ENCODE assay signal across 1 cellular context in the genomic region with DNA sequence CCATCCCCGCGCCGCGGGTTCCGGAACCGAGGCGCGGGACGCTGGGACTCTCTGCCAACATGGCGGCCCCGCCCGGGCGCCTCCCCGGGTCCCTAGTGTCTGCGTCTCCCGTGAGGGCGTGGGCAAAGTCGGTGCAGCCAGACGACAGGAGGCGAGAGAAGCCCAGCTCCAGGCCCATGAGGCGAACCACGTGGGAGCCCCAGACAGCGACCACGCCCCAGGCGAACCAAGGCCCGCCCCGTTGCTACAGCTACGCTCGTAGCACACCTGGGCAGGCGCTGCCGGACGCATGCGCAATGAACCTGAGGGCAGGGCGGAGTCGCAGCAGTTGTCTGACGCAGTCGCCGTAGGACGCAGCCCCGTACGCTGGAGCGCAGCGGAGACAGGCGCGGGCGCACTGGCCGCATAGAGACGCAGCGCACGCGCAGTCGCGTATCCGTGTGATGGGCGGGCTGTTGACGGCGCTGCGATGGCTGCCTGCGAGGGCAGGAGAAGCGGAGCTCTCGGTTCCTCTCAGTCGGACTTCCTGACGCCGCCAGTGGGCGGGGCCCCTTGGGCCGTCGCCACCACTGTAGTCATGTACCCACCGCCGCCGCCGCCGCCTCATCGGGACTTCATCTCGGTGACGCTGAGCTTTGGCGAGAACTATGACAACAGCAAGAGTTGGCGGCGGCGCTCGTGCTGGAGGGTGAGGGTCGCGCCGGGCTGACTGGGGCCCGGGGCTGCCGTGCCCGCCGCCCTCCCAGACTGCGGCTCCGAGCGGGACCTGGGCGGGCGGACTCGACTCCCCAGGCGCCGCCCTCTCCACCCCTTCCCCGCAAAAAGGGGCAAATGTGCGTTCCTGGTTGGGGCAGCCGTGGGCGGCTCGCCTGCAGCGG.
TF ChIP-seq lines count a peak whose summit lies in the region.

A gene (plus strand): TSS at position 455 of the 878 bp plus-strand sequence. CDS start 15 bp downstream, at position 470.

TF ChIP-seq in WTC11, 78 proteins besides CTCF, POLR2A, EP300 and RAD21 (continued from another document and continues in another):
- TF ChIP-seq, protein P1, sequence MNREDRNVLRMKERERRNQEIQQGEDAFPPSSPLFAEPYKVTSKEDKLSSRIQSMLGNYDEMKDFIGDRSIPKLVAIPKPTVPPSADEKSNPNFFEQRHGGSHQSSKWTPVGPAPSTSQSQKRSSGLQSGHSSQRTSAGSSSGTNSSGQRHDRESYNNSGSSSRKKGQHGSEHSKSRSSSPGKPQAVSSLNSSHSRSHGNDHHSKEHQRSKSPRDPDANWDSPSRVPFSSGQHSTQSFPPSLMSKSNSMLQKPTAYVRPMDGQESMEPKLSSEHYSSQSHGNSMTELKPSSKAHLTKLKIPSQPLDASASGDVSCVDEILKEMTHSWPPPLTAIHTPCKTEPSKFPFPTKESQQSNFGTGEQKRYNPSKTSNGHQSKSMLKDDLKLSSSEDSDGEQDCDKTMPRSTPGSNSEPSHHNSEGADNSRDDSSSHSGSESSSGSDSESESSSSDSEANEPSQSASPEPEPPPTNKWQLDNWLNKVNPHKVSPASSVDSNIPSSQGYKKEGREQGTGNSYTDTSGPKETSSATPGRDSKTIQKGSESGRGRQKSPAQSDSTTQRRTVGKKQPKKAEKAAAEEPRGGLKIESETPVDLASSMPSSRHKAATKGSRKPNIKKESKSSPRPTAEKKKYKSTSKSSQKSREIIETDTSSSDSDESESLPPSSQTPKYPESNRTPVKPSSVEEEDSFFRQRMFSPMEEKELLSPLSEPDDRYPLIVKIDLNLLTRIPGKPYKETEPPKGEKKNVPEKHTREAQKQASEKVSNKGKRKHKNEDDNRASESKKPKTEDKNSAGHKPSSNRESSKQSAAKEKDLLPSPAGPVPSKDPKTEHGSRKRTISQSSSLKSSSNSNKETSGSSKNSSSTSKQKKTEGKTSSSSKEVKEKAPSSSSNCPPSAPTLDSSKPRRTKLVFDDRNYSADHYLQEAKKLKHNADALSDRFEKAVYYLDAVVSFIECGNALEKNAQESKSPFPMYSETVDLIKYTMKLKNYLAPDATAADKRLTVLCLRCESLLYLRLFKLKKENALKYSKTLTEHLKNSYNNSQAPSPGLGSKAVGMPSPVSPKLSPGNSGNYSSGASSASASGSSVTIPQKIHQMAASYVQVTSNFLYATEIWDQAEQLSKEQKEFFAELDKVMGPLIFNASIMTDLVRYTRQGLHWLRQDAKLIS (CRISPR knock-in tag; IDR thresholded peaks at IDR 0.05; ENCODE audit: borderline replicate concordance): no peak
- TF ChIP-seq, protein P2, sequence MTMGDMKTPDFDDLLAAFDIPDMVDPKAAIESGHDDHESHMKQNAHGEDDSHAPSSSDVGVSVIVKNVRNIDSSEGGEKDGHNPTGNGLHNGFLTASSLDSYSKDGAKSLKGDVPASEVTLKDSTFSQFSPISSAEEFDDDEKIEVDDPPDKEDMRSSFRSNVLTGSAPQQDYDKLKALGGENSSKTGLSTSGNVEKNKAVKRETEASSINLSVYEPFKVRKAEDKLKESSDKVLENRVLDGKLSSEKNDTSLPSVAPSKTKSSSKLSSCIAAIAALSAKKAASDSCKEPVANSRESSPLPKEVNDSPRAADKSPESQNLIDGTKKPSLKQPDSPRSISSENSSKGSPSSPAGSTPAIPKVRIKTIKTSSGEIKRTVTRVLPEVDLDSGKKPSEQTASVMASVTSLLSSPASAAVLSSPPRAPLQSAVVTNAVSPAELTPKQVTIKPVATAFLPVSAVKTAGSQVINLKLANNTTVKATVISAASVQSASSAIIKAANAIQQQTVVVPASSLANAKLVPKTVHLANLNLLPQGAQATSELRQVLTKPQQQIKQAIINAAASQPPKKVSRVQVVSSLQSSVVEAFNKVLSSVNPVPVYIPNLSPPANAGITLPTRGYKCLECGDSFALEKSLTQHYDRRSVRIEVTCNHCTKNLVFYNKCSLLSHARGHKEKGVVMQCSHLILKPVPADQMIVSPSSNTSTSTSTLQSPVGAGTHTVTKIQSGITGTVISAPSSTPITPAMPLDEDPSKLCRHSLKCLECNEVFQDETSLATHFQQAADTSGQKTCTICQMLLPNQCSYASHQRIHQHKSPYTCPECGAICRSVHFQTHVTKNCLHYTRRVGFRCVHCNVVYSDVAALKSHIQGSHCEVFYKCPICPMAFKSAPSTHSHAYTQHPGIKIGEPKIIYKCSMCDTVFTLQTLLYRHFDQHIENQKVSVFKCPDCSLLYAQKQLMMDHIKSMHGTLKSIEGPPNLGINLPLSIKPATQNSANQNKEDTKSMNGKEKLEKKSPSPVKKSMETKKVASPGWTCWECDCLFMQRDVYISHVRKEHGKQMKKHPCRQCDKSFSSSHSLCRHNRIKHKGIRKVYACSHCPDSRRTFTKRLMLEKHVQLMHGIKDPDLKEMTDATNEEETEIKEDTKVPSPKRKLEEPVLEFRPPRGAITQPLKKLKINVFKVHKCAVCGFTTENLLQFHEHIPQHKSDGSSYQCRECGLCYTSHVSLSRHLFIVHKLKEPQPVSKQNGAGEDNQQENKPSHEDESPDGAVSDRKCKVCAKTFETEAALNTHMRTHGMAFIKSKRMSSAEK (CRISPR knock-in tag; IDR thresholded peaks at IDR 0.05; ENCODE audit: borderline replicate concordance): no peak
- TF ChIP-seq ZNF232 (CRISPR knock-in tag; IDR thresholded peaks at IDR 0.05): no peak
- no peak for TF ChIP-seq ZNF317 (CRISPR knock-in tag; IDR thresholded peaks at IDR 0.05; ENCODE audit: borderline replicate concordance, low read depth)
- TF ChIP-seq RORB (CRISPR knock-in tag; IDR thresholded peaks at IDR 0.05): no peak
- TF ChIP-seq, protein P3, sequence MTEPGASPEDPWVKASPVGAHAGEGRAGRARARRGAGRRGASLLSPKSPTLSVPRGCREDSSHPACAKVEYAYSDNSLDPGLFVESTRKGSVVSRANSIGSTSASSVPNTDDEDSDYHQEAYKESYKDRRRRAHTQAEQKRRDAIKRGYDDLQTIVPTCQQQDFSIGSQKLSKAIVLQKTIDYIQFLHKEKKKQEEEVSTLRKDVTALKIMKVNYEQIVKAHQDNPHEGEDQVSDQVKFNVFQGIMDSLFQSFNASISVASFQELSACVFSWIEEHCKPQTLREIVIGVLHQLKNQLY (CRISPR knock-in tag; IDR thresholded peaks at IDR 0.05): no peak
- no peak for TF ChIP-seq RELA (CRISPR knock-in tag; IDR thresholded peaks at IDR 0.05; ENCODE audit: borderline replicate concordance)
- TF ChIP-seq, protein P4, sequence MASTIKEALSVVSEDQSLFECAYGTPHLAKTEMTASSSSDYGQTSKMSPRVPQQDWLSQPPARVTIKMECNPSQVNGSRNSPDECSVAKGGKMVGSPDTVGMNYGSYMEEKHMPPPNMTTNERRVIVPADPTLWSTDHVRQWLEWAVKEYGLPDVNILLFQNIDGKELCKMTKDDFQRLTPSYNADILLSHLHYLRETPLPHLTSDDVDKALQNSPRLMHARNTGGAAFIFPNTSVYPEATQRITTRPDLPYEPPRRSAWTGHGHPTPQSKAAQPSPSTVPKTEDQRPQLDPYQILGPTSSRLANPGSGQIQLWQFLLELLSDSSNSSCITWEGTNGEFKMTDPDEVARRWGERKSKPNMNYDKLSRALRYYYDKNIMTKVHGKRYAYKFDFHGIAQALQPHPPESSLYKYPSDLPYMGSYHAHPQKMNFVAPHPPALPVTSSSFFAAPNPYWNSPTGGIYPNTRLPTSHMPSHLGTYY (CRISPR knock-in tag; IDR thresholded peaks at IDR 0.05): no peak
- TF ChIP-seq TEAD4 (CRISPR knock-in tag; IDR thresholded peaks at IDR 0.05): no peak
- TF ChIP-seq ETV6 (CRISPR knock-in tag; IDR thresholded peaks at IDR 0.05): peak; percentile 81
- TF ChIP-seq FOXJ3 (CRISPR knock-in tag; IDR thresholded peaks at IDR 0.05; ENCODE audit: borderline replicate concordance): no peak
- peak; percentile 98 for TF ChIP-seq FOXK1 (CRISPR knock-in tag; IDR thresholded peaks at IDR 0.05)
- no peak for TF ChIP-seq CBFB (CRISPR knock-in tag; IDR thresholded peaks at IDR 0.05; ENCODE audit: low read depth)
- TF ChIP-seq, protein P5, sequence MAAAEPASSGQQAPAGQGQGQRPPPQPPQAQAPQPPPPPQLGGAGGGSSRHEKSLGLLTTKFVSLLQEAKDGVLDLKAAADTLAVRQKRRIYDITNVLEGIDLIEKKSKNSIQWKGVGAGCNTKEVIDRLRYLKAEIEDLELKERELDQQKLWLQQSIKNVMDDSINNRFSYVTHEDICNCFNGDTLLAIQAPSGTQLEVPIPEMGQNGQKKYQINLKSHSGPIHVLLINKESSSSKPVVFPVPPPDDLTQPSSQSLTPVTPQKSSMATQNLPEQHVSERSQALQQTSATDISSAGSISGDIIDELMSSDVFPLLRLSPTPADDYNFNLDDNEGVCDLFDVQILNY (CRISPR knock-in tag; IDR thresholded peaks at IDR 0.05): peak; percentile 78; the same call in 1 of the 2 replicates
- TF ChIP-seq, protein P6, sequence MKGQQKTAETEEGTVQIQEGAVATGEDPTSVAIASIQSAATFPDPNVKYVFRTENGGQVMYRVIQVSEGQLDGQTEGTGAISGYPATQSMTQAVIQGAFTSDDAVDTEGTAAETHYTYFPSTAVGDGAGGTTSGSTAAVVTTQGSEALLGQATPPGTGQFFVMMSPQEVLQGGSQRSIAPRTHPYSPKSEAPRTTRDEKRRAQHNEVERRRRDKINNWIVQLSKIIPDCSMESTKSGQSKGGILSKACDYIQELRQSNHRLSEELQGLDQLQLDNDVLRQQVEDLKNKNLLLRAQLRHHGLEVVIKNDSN (CRISPR knock-in tag; IDR thresholded peaks at IDR 0.05): peak; percentile 90
- TF ChIP-seq, protein P7, sequence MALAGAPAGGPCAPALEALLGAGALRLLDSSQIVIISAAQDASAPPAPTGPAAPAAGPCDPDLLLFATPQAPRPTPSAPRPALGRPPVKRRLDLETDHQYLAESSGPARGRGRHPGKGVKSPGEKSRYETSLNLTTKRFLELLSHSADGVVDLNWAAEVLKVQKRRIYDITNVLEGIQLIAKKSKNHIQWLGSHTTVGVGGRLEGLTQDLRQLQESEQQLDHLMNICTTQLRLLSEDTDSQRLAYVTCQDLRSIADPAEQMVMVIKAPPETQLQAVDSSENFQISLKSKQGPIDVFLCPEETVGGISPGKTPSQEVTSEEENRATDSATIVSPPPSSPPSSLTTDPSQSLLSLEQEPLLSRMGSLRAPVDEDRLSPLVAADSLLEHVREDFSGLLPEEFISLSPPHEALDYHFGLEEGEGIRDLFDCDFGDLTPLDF (CRISPR knock-in tag; IDR thresholded peaks at IDR 0.05): no peak
- no peak for TF ChIP-seq NFYB (CRISPR knock-in tag; conservative IDR thresholded peaks at IDR 0.05; ENCODE audit: low read depth)
- TF ChIP-seq TCF7 (CRISPR knock-in tag; IDR thresholded peaks at IDR 0.05; ENCODE audit: low read depth): no peak
- TF ChIP-seq, protein P8, sequence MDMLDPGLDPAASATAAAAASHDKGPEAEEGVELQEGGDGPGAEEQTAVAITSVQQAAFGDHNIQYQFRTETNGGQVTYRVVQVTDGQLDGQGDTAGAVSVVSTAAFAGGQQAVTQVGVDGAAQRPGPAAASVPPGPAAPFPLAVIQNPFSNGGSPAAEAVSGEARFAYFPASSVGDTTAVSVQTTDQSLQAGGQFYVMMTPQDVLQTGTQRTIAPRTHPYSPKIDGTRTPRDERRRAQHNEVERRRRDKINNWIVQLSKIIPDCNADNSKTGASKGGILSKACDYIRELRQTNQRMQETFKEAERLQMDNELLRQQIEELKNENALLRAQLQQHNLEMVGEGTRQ (CRISPR knock-in tag; IDR thresholded peaks at IDR 0.05): peak; percentile 90
- TF ChIP-seq, protein P9, sequence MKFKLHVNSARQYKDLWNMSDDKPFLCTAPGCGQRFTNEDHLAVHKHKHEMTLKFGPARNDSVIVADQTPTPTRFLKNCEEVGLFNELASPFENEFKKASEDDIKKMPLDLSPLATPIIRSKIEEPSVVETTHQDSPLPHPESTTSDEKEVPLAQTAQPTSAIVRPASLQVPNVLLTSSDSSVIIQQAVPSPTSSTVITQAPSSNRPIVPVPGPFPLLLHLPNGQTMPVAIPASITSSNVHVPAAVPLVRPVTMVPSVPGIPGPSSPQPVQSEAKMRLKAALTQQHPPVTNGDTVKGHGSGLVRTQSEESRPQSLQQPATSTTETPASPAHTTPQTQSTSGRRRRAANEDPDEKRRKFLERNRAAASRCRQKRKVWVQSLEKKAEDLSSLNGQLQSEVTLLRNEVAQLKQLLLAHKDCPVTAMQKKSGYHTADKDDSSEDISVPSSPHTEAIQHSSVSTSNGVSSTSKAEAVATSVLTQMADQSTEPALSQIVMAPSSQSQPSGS (CRISPR knock-in tag; IDR thresholded peaks at IDR 0.05; ENCODE audit: borderline replicate concordance, low read depth): no peak
- TF ChIP-seq, protein P10, sequence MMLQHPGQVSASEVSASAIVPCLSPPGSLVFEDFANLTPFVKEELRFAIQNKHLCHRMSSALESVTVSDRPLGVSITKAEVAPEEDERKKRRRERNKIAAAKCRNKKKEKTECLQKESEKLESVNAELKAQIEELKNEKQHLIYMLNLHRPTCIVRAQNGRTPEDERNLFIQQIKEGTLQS (CRISPR knock-in tag; conservative IDR thresholded peaks at IDR 0.05): no peak
- no peak for TF ChIP-seq ZNF416 (CRISPR knock-in tag; IDR thresholded peaks at IDR 0.05)
- no peak; the same call in 1 of the 2 replicates for TF ChIP-seq NFE2L1 (CRISPR knock-in tag; IDR thresholded peaks at IDR 0.05)
- TF ChIP-seq IRF2 (CRISPR knock-in tag; IDR thresholded peaks at IDR 0.05; ENCODE audit: borderline replicate concordance, low read depth): no peak
- no peak for TF ChIP-seq NR2C2 (CRISPR knock-in tag; IDR thresholded peaks at IDR 0.05)
- TF ChIP-seq, protein P11, sequence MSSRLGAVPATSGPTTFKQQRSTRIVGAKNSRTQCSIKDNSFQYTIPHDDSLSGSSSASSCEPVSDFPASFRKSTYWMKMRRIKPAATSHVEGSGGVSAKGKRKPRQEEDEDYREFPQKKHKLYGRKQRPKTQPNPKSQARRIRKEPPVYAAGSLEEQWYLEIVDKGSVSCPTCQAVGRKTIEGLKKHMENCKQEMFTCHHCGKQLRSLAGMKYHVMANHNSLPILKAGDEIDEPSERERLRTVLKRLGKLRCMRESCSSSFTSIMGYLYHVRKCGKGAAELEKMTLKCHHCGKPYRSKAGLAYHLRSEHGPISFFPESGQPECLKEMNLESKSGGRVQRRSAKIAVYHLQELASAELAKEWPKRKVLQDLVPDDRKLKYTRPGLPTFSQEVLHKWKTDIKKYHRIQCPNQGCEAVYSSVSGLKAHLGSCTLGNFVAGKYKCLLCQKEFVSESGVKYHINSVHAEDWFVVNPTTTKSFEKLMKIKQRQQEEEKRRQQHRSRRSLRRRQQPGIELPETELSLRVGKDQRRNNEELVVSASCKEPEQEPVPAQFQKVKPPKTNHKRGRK (CRISPR knock-in tag; IDR thresholded peaks at IDR 0.05; ENCODE audit: borderline replicate concordance): no peak
- TF ChIP-seq TP53 (CRISPR knock-in tag; IDR thresholded peaks at IDR 0.05): no peak
- no peak for TF ChIP-seq EMX1 (CRISPR knock-in tag; IDR thresholded peaks at IDR 0.05)
- TF ChIP-seq ZNF121 (CRISPR knock-in tag; IDR thresholded peaks at IDR 0.05): no peak
- TF ChIP-seq CREM (CRISPR knock-in tag; IDR thresholded peaks at IDR 0.05): peak; percentile 80; the same call in 1 of the 2 replicates
- no peak for TF ChIP-seq ZNF423 (CRISPR knock-in tag; IDR thresholded peaks at IDR 0.05)
- TF ChIP-seq HMGA2 (CRISPR knock-in tag; IDR thresholded peaks at IDR 0.05): no peak
- TF ChIP-seq, protein P12, sequence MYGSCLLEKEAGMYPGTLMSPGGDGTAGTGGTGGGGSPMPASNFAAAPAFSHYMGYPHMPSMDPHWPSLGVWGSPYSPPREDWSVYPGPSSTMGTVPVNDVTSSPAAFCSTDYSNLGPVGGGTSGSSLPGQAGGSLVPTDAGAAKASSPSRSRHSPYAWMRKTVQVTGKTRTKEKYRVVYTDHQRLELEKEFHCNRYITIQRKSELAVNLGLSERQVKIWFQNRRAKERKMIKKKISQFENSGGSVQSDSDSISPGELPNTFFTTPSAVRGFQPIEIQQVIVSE (CRISPR knock-in tag; IDR thresholded peaks at IDR 0.05; ENCODE audit: borderline replicate concordance): no peak
- TF ChIP-seq ZBTB21 (CRISPR knock-in tag; IDR thresholded peaks at IDR 0.05; ENCODE audit: borderline replicate concordance): peak; percentile 29; the same call in 1 of the 2 replicates
